10 cellular contexts compared by ENCODE assay signal in the genomic region with DNA sequence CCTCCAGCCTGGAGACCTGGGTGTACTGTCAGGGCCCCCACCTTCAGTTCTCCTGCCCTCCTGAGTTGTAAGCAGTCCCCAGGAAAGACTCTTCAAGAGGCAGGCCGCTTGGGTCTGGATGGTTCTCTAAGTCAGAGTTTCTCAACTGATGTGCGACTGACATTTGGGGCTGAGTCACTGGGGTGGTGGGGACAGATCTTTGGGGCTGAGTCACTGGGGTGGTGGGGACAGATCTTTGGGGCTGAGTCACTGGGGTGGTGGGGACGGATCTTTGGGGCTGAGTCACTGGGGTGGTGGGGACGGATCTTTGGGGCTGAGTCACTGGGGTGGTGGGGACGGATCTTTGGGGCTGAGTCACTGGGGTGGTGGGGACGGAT. TPM values are rescaled to one million over a fixed set of nuclear protein-coding genes. Genes with fewer than 3 reads are reported as not detected.
A peak's percentile ranks its signal among the peaks of the same experiment; 100 is the strongest.
DNase-seq lines count a peak whose midpoint lies in the region; ATAC-seq and TF ChIP-seq lines count a peak whose summit lies in the region.
"Not testable (repeated sequence)": the region's sequence is repeated elsewhere in the genome, so short reads cannot be mapped to it uniquely, and the experiment has no call there.
"Had no signal": no experiment of that assay in that cellular context is flagged by ENCODE, and none has a peak within 500 bp of the region (broad histone marks: within the 10 kb centered on the region; RNA-seq: fewer than 3 reads in every experiment).

No MANE protein-coding gene starts in this region.

- in situ Hi-C loops in brain microvascular endothelial cell (cut with HindIII; ENCODE audit: low pct_ligation_motif_present, low sequenced_read_pairs), result not testable (repeated sequence)

- not testable (repeated sequence) for H3K36me3 Mint-ChIP-seq in activated T-cell treated with anti-CD3 and anti-CD28 coated beads, Interleukin-2, amount 50 U/mL, for 24 hours (ENCODE audit: low read depth)

- DNase-seq in GM04504 (ENCODE audit: low read depth) (peak; percentile 36), MG63 (peak; percentile 57), SW480 (ENCODE audit: low spot score) (peak; percentile 63), brain microvascular endothelial cell (peak; percentile 20), left lobe of liver (ENCODE audit: low spot score) (peak; percentile 8)
- DNase-seq in activated T-cell treated with anti-CD3 and anti-CD28 coated beads, Interleukin-2, amount 50 U/mL, for 24 hours, result peak; percentile 42
- DNase-seq in stimulated activated CD4-positive, alpha-beta T cell treated with anti-CD3 and anti-CD28 coated beads, Interleukin-2, amount 100 ng/mL, for 24 hours, result peak; percentile 22 to 23

- H3K4me3 Mint-ChIP-seq in activated T-cell treated with anti-CD3 and anti-CD28 coated beads, Interleukin-2, amount 50 U/mL, for 24 hours, result not testable (repeated sequence)

- H3K27me3 ChIP-seq in MG63; brain microvascular endothelial cell (replicated peaks): not testable (repeated sequence)

- H3K27me3 Mint-ChIP-seq in activated T-cell treated with anti-CD3 and anti-CD28 coated beads, Interleukin-2, amount 50 U/mL, for 24 hours, result peaks cover 10% of the 10 kb centered on the region

- H3K4me3 ChIP-seq in MG63; brain microvascular endothelial cell (ENCODE audit: low read depth, low read length): not testable (repeated sequence)

- H3K27ac ChIP-seq in brain microvascular endothelial cell, result not testable (repeated sequence)

- not testable (repeated sequence) for H3K36me3 ChIP-seq in MG63; brain microvascular endothelial cell (replicated peaks)

- peaks cover 19% of the 10 kb centered on the region for H3K4me1 Mint-ChIP-seq in activated T-cell treated with anti-CD3 and anti-CD28 coated beads, Interleukin-2, amount 50 U/mL, for 24 hours (ENCODE audit: low read depth)

- H3K9me3 ChIP-seq in MG63, result peaks cover 23% of the 10 kb centered on the region

- ATAC-seq in left lobe of liver, result not testable (repeated sequence)

- H3K27ac Mint-ChIP-seq in activated T-cell treated with anti-CD3 and anti-CD28 coated beads, Interleukin-2, amount 50 U/mL, for 24 hours, result not testable (repeated sequence)

- TF ChIP-seq CTCF in brain microvascular endothelial cell (IDR thresholded peaks at IDR 0.05; ENCODE audit: low read depth, low read length, missing control alignments), result not testable (repeated sequence)

- H3K9me3 Mint-ChIP-seq in activated T-cell treated with anti-CD3 and anti-CD28 coated beads, Interleukin-2, amount 50 U/mL, for 24 hours, result peaks cover 12% of the 10 kb centered on the region

RNA-seq across cellular contexts. Expression of gene APCDD1L, which starts 26.8 kb away (rescaled TPM):
- not detected in 2 replicates for total RNA-seq in MG63 (2014; rRNA removed; shearing (Covaris generic); ENCODE audit: low replicate concordance)
- 0.13 TPM for total RNA-seq in left lobe of liver
- total RNA-seq: activated CD4-positive, alpha-beta T cell treated with anti-CD3 and anti-CD28 coated beads, Interleukin-2, amount 10 ng/mL, durations not matched to agents 24 days and 14 days; B cell; lung microvascular endothelial cell had no signal

Comparison
In these comparisons a context has a peak if more than half of its experiments do, and no peak if none do; other contexts are left out.
1. DNase-seq: peak in every context shown above with its lines; median percentile 63 in SW480; 57 in MG63; 42 in activated T-cell treated with anti-CD3 and anti-CD28 coated beads, Interleukin-2, amount 50 U/mL, for 24 hours; 36 in GM04504; 22 in stimulated activated CD4-positive, alpha-beta T cell treated with anti-CD3 and anti-CD28 coated beads, Interleukin-2, amount 100 ng/mL, for 24 hours; 20 in brain microvascular endothelial cell; 8 in left lobe of liver.